8 cellular contexts compared by ENCODE assay signal in the genomic region with DNA sequence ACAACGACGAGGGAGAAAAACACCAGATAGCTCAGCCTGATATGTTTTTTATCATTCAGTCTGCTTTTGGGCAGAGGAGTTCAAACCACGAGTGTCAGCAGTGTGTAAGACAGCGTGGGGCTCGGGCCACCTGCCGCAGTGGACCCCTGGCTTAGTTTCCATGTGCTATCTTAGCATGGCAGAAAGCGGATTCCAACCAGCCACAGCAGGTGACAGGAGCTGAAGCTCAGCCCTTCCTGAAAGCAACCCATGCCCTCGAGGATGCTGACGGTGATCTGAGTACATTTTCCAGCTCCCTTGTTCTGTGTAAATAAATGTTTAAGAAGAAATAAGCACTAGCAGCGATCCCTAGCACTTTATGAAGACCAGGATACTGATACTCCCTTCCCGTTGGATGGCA.
"Had no signal": no experiment of that assay in that cellular context is flagged by ENCODE, and none has a peak within 500 bp of the region (broad histone marks: within the 10 kb centered on the region; RNA-seq: fewer than 3 reads in every experiment).

No MANE protein-coding gene starts in this region.

- H3K27ac ChIP-seq: epithelial cell of prostate had no signal

- DNase-seq: activated CD4-positive, alpha-beta T cell treated with anti-CD3 and anti-CD28 coated beads for 48 hours; activated naive CD4-positive, alpha-beta T cell treated with anti-CD3 and anti-CD28 coated beads for 36 hours; effector memory CD4-positive, alpha-beta T cell; hypothalamus; stimulated activated CD4-positive, alpha-beta T cell treated with anti-CD3 and anti-CD28 coated beads, Interleukin-2, amount 100 ng/mL, for 48 hours; stimulated activated naive CD4-positive, alpha-beta T cell treated with Interleukin-2 at 50 U/mL for 16 hours had no signal

- ATAC-seq: WTC11 had no signal
